ENCODE assay signal across 15 cellular contexts in genomic region chr18:26756556-26756955, GRCh38.
DNase-seq lines count a peak whose midpoint lies in the region; ATAC-seq and TF ChIP-seq lines count a peak whose summit lies in the region.
"Had no signal": no experiment of that assay in that cellular context is flagged by ENCODE, and none has a peak within 500 bp of the region (broad histone marks: within the 10 kb centered on the region; RNA-seq: fewer than 3 reads in every experiment).

No MANE protein-coding gene starts in this region.

- H3K4me3 ChIP-seq in SK-N-SH (ENCODE audit: low read depth in 2 of 2, low read length in 1 of 2) (no peak overlapping the region), RWPE2 (ENCODE audit: severe bottlenecking) (no peak overlapping the region), hepatocyte (no peak overlapping the region), upper lobe of right lung (no peak overlapping the region)
- H3K4me3 ChIP-seq: GM23338 had no signal

- H3K4me2 ChIP-seq in SK-N-SH = no peak overlapping the region
- H3K4me2 ChIP-seq in hepatocyte = peak overlapping the region; percentile 22
- H3K4me2 ChIP-seq: GM23338 had no signal

- intact Hi-C loops in upper lobe of right lung (cut with DNase I) (no loop called here), posterior cingulate gyrus (cut with DNase I) (no loop called here), head of caudate nucleus (cut with DNase I) (no loop called here)

- H3K9me3 ChIP-seq in SK-N-SH (no peaks in the 10 kb centered on the region), RWPE2 (ENCODE audit: severe bottlenecking) (no peaks in the 10 kb centered on the region), hepatocyte (ENCODE audit: low read depth) (no peaks in the 10 kb centered on the region), upper lobe of right lung (no peaks in the 10 kb centered on the region)

- CTCF ChIA-PET in SK-N-SH (lab: Yijun Ruan, JAX) = interaction anchor here (1.3 to 1.5 kb wide), 2 partner anchors 11 to 373 kb away, joined by 3 to 4 read pairs; no protein-coding TSS in a partner anchor

- no peaks in the 10 kb centered on the region for H3K79me2 ChIP-seq in SK-N-SH (ENCODE audit: insufficient read depth)
- H3K79me2 ChIP-seq in hepatocyte = no peaks in the 10 kb centered on the region

- no peaks in the 10 kb centered on the region for H3F3A ChIP-seq in SK-N-SH (replicated peaks; ENCODE audit: insufficient read depth)

- TF ChIP-seq CTCF in SK-N-SH (IDR thresholded peaks at IDR 0.05) = no peak
- TF ChIP-seq CTCF in RWPE2 (IDR thresholded peaks at IDR 0.05; ENCODE audit: poor library complexity, severe bottlenecking) = no peak
- TF ChIP-seq CTCF in hepatocyte (IDR thresholded peaks at IDR 0.05; ENCODE audit: poor library complexity) = no peak
- TF ChIP-seq CTCF in upper lobe of right lung (IDR thresholded peaks at IDR 0.05) = no peak

- no peaks in the 10 kb centered on the region for H3K36me3 ChIP-seq in SK-N-SH (replicated peaks in 1 of 2; ENCODE audit: control insufficient read depth in 1 of 2, insufficient read depth in 2 of 2, low read length in 1 of 2)
- no peaks in the 10 kb centered on the region for H3K36me3 ChIP-seq in RWPE2 (ENCODE audit: low read depth)
- no peaks in the 10 kb centered on the region for H3K36me3 ChIP-seq in hepatocyte (replicated peaks; ENCODE audit: insufficient read depth, low read depth)
- no peaks in the 10 kb centered on the region for H3K36me3 ChIP-seq in upper lobe of right lung

- DNase-seq in SK-N-SH = peak; percentile 27
- no peak for DNase-seq in RWPE2 (ENCODE audit: low spot score)
- no peak for DNase-seq in hepatocyte (ENCODE audit: low spot score)
- DNase-seq in upper lobe of right lung = no peak
- DNase-seq in T-helper 1 cell = no peak
- no peak for DNase-seq in posterior cingulate gyrus
- no peak for DNase-seq in head of caudate nucleus
- DNase-seq: AML-193; CD4-positive, CD25-positive, alpha-beta regulatory T cell; GF-D8; NCI-H2107; NCI-H446 treated with DMSO at 0.1 percent for 48 hours had no signal

- no peak for TF ChIP-seq EP300 in SK-N-SH (IDR thresholded peaks at IDR 0.05; ENCODE audit: borderline replicate concordance in 1 of 2, low read depth in 1 of 2, low read length in 1 of 2)

- H3K27ac ChIP-seq in SK-N-SH (ENCODE audit: low read depth in 2 of 2, low read length in 1 of 2) (no peak overlapping the region), RWPE2 (ENCODE audit: poor library complexity, severe bottlenecking) (peak overlapping the region; percentile 15), hepatocyte (no peak overlapping the region), upper lobe of right lung (no peak overlapping the region)
- H3K27ac ChIP-seq: RWPE1 had no signal

- no peaks in the 10 kb centered on the region for H4K20me1 ChIP-seq in SK-N-SH (ENCODE audit: insufficient read depth)
- no peaks in the 10 kb centered on the region for H4K20me1 ChIP-seq in hepatocyte (ENCODE audit: insufficient read depth, poor library complexity, severe bottlenecking)

- POLR2A ChIA-PET in SK-N-SH (lab: Yijun Ruan, JAX) = interaction anchor here (1.3 kb wide), 1 partner anchor 100 kb away, joined by 3 read pairs; no protein-coding TSS in a partner anchor

- no peak overlapping the region for H2AFZ ChIP-seq in SK-N-SH (ENCODE audit: low read depth)
- H2AFZ ChIP-seq in hepatocyte = no peak overlapping the region
- H2AFZ ChIP-seq: GM23338 had no signal

- H3K4me1 ChIP-seq in SK-N-SH (ENCODE audit: control insufficient read depth in 1 of 2, insufficient read depth in 2 of 2, low read depth in 1 of 2, low read length in 1 of 2) = peaks cover 0 to 6% of the 10 kb centered on the region in 2 experiments; a peak in 1 of 4 replicates
- peaks cover 7% of the 10 kb centered on the region for H3K4me1 ChIP-seq in RWPE2 (ENCODE audit: insufficient read depth, poor library complexity, severe bottlenecking)
- H3K4me1 ChIP-seq in hepatocyte (ENCODE audit: insufficient read depth) = peaks cover 24% of the 10 kb centered on the region
- H3K4me1 ChIP-seq in upper lobe of right lung = no peaks in the 10 kb centered on the region

- H3K9me2 ChIP-seq in SK-N-SH (no peaks in the 10 kb centered on the region), hepatocyte (replicated peaks; ENCODE audit: insufficient read depth) (no peaks in the 10 kb centered on the region)

- H3K9ac ChIP-seq in SK-N-SH = no peak overlapping the region

- ATAC-seq in SK-N-SH treated with all-trans-retinoic acid at 6 μM for 48 hours (no peak), RWPE2 (ENCODE audit: low read depth) (no peak), upper lobe of right lung (peak; percentile 45)
- ATAC-seq: GM23338 had no signal

- WGBS in SK-N-SH (ENCODE audit: low lambda C conversion rate) = 43% methylated on average over 2 of the region's 2 CpGs
- 80% methylated on average over 2 of the region's 2 CpGs for WGBS in hepatocyte (ENCODE audit: low lambda C conversion rate, missing lambda C conversion rate)

- TF ChIP-seq RAD21 in SK-N-SH (IDR thresholded peaks at IDR 0.05; ENCODE audit: low read length) = no peak

- H3K27me3 ChIP-seq in SK-N-SH (ENCODE audit: insufficient read depth) (no peaks in the 10 kb centered on the region), RWPE2 (ENCODE audit: insufficient read depth, poor library complexity, severe bottlenecking) (no peaks in the 10 kb centered on the region), hepatocyte (no peaks in the 10 kb centered on the region), upper lobe of right lung (no peaks in the 10 kb centered on the region)

TF ChIP-seq in SK-N-SH, 30 proteins besides CTCF, POLR2A, EP300 and RAD21 (continues in another document):
- no peak for TF ChIP-seq NFIC (IDR thresholded peaks at IDR 0.05; ENCODE audit: borderline replicate concordance)
- no peak for TF ChIP-seq TAF1 (IDR thresholded peaks at IDR 0.05; ENCODE audit: borderline replicate concordance, low read depth, low read length)
- TF ChIP-seq JUND (IDR thresholded peaks at IDR 0.05) = no peak
- TF ChIP-seq CHD2 (IDR thresholded peaks at IDR 0.05; ENCODE audit: low read length, partially characterized antibody) = no peak
- no peak for TF ChIP-seq SMC3 (IDR thresholded peaks at IDR 0.05; ENCODE audit: low read depth, low read length)
- TF ChIP-seq POLR2AphosphoS5 (IDR thresholded peaks at IDR 0.05; ENCODE audit: low read depth, low read length) = no peak
- TF ChIP-seq MXI1 (IDR thresholded peaks at IDR 0.05; ENCODE audit: low read depth, low read length) = no peak
- TF ChIP-seq ELF1 (IDR thresholded peaks at IDR 0.05) = no peak
- TF ChIP-seq ZBTB33 (IDR thresholded peaks at IDR 0.05; ENCODE audit: borderline replicate concordance, low read depth) = no peak
- no peak for TF ChIP-seq TCF12 (IDR thresholded peaks at IDR 0.05)
- TF ChIP-seq NRF1 (IDR thresholded peaks at IDR 0.05; ENCODE audit: low read depth, low read length) = no peak
- TF ChIP-seq RXRA (IDR thresholded peaks at IDR 0.05; ENCODE audit: borderline replicate concordance, low read depth) = no peak
- no peak for TF ChIP-seq SIN3A (IDR thresholded peaks at IDR 0.05; ENCODE audit: borderline replicate concordance, low read depth, low read length)

TF ChIP-seq in SK-N-SH treated with all-trans-retinoic acid at 6 μM for 48 hours, 23 proteins besides CTCF, POLR2A, EP300 and RAD21 (continues in another document):
- TF ChIP-seq ZNF565 (CRISPR knock-in tag; conservative IDR thresholded peaks at IDR 0.05; ENCODE audit: low read depth) = no peak
- TF ChIP-seq PPARA (CRISPR knock-in tag; IDR thresholded peaks at IDR 0.05; ENCODE audit: borderline replicate concordance) = no peak
- no peak for TF ChIP-seq OSR1 (CRISPR knock-in tag; IDR thresholded peaks at IDR 0.05)
- TF ChIP-seq ISL1 (CRISPR knock-in tag; IDR thresholded peaks at IDR 0.05) = no peak
- TF ChIP-seq GLIS3 (CRISPR knock-in tag; IDR thresholded peaks at IDR 0.05) = no peak
- no peak for TF ChIP-seq ZNF70 (CRISPR knock-in tag; IDR thresholded peaks at IDR 0.05)
- TF ChIP-seq ARNTL (CRISPR knock-in tag; IDR thresholded peaks at IDR 0.05; ENCODE audit: borderline replicate concordance, low read depth) = no peak
- no peak for TF ChIP-seq POU6F1 (CRISPR knock-in tag; IDR thresholded peaks at IDR 0.05; ENCODE audit: borderline replicate concordance, low read depth)
- no peak for TF ChIP-seq ZFP30 (CRISPR knock-in tag; IDR thresholded peaks at IDR 0.05)
- no peak for TF ChIP-seq ZNF8 (CRISPR knock-in tag; IDR thresholded peaks at IDR 0.05)
- no peak for TF ChIP-seq RARB (CRISPR knock-in tag; IDR thresholded peaks at IDR 0.05)
- no peak for TF ChIP-seq CSDC2 (CRISPR knock-in tag; IDR thresholded peaks at IDR 0.05)
- no peak for TF ChIP-seq PATZ1 (CRISPR knock-in tag; IDR thresholded peaks at IDR 0.05; ENCODE audit: borderline replicate concordance)
- no peak for TF ChIP-seq TOX (CRISPR knock-in tag; IDR thresholded peaks at IDR 0.05; ENCODE audit: borderline replicate concordance)
